1 cellular context compared by ENCODE assay signal in genomic region chrX:74291964-74292891, GRCh38.
TF ChIP-seq lines count a peak whose summit lies in the region.

No MANE protein-coding gene starts in this region.

TF ChIP-seq in HepG2, 621 proteins besides CTCF, POLR2A, EP300 and RAD21 (continued from another document and continues in another):
- TF ChIP-seq HMGXB3 (CRISPR knock-in tag; IDR thresholded peaks at IDR 0.05; ENCODE audit: borderline replicate concordance) (peak; percentile 33; the same call in 1 of the 2 replicates), ZNF569 (CRISPR knock-in tag; IDR thresholded peaks at IDR 0.05; ENCODE audit: borderline replicate concordance) (no peak), ZNF281 (CRISPR knock-in tag; IDR thresholded peaks at IDR 0.05; ENCODE audit: borderline replicate concordance) (peak; percentile 26; the same call in 1 of the 2 replicates), POLR2AphosphoS5 (IDR thresholded peaks at IDR 0.05; ENCODE audit: low read depth, low read length) (peak; percentile 66), ASH2L (IDR thresholded peaks at IDR 0.05; ENCODE audit: insufficient read length, low read depth, low read length) (no peak), KDM4B (CRISPR knock-in tag; IDR thresholded peaks at IDR 0.05) (no peak), ATF1 (CRISPR knock-in tag; IDR thresholded peaks at IDR 0.05) (no peak), KDM6A (CRISPR knock-in tag; IDR thresholded peaks at IDR 0.05; ENCODE audit: low read depth) (no peak), MEIS2 (CRISPR knock-in tag; IDR thresholded peaks at IDR 0.05) (no peak), KLF16 (CRISPR knock-in tag; IDR thresholded peaks at IDR 0.05) (peak in 1 of 2 experiments; percentile 64; a peak in 1 of 4 replicates), ZFY (CRISPR knock-in tag; IDR thresholded peaks at IDR 0.05) (peak; percentile 71), SP4 (CRISPR knock-in tag; IDR thresholded peaks at IDR 0.05) (no peak), TFAP4 (IDR thresholded peaks at IDR 0.05; ENCODE audit: borderline replicate concordance, low read depth) (no peak), CCDC6 (CRISPR knock-in tag; IDR thresholded peaks at IDR 0.05) (no peak), FOSL2 (CRISPR knock-in tag; IDR thresholded peaks at IDR 0.05) (no peak; the same call in 1 of the 2 replicates), ARNT (IDR thresholded peaks at IDR 0.05) (no peak), GMEB1 (CRISPR knock-in tag; IDR thresholded peaks at IDR 0.05; ENCODE audit: borderline replicate concordance) (no peak), FOXO4 (CRISPR knock-in tag; conservative IDR thresholded peaks at IDR 0.05) (no peak), ZNF687 (CRISPR knock-in tag; IDR thresholded peaks at IDR 0.05) (peak; percentile 49), SAFB2 (CRISPR knock-in tag; IDR thresholded peaks at IDR 0.05; ENCODE audit: borderline replicate concordance, low read depth) (no peak), ZNF180 (CRISPR knock-in tag; IDR thresholded peaks at IDR 0.05; ENCODE audit: borderline replicate concordance, low read depth) (no peak), PBX2 (CRISPR knock-in tag; IDR thresholded peaks at IDR 0.05) (no peak), ZNF264 (CRISPR knock-in tag; IDR thresholded peaks at IDR 0.05) (no peak), ZBTB1 (CRISPR knock-in tag; IDR thresholded peaks at IDR 0.05; ENCODE audit: borderline replicate concordance) (no peak), TRAFD1 (CRISPR knock-in tag; IDR thresholded peaks at IDR 0.05; ENCODE audit: borderline replicate concordance) (no peak), ZHX2 (IDR thresholded peaks at IDR 0.05; ENCODE audit: low read depth) (no peak), ZHX2 (CRISPR knock-in tag; IDR thresholded peaks at IDR 0.05; ENCODE audit: borderline replicate concordance) (no peak), ZNF776 (CRISPR knock-in tag; IDR thresholded peaks at IDR 0.05) (no peak), ZNF101 (CRISPR knock-in tag; IDR thresholded peaks at IDR 0.05; ENCODE audit: borderline replicate concordance, low read depth) (no peak), ZNF670 (CRISPR knock-in tag; IDR thresholded peaks at IDR 0.05; ENCODE audit: borderline replicate concordance) (no peak)
